In genomic region chr2:148645925-148646559, GRCh38 we compare ENCODE assay signal across 8 cellular contexts. TPM values are rescaled to one million over a fixed set of nuclear protein-coding genes. Genes with fewer than 3 reads are reported as not detected.
DNase-seq lines count a peak whose midpoint lies in the region; ATAC-seq and TF ChIP-seq lines count a peak whose summit lies in the region.

No MANE protein-coding gene starts in this region.

- H3K79me2 ChIP-seq in fibroblast of lung (ENCODE audit: control insufficient read depth, insufficient read depth, low read length) = peaks cover 57% of the 10 kb centered on the region

- peaks cover 10% of the 10 kb centered on the region for H3K27me3 ChIP-seq in NT2/D1 (ENCODE audit: insufficient read depth, insufficient read length)
- H3K27me3 ChIP-seq in fibroblast of lung (ENCODE audit: control insufficient read depth, insufficient read depth, low read length) = peaks cover 4% of the 10 kb centered on the region
- H3K27me3 ChIP-seq in subcutaneous abdominal adipose tissue (ENCODE audit: control insufficient read depth in 5 of 5, insufficient read depth in 4 of 5, low read length in 5 of 5) = no peaks in the 10 kb centered on the region

- H3K36me3 ChIP-seq in NT2/D1 (ENCODE audit: insufficient read depth, insufficient read length, low read length) = peaks cover 3% of the 10 kb centered on the region
- H3K36me3 ChIP-seq in fibroblast of lung (ENCODE audit: control insufficient read depth, insufficient read depth, low read length) = no peaks in the 10 kb centered on the region
- no peaks in the 10 kb centered on the region for H3K36me3 ChIP-seq in subcutaneous abdominal adipose tissue (ENCODE audit: control insufficient read depth in 5 of 5, insufficient read depth in 5 of 5, low read length in 5 of 5)

- H3K4me1 ChIP-seq in NT2/D1 (ENCODE audit: insufficient read depth, insufficient read length) = peaks cover 3% of the 10 kb centered on the region
- H3K4me1 ChIP-seq in fibroblast of lung (ENCODE audit: control insufficient read depth, extremely low read depth, insufficient read depth, low read length) = peaks cover 3% of the 10 kb centered on the region
- peaks cover 5 to 29% (median 21%) of the 10 kb centered on the region in 5 donors for H3K4me1 ChIP-seq in subcutaneous abdominal adipose tissue (ENCODE audit: control insufficient read depth in 5 of 5, insufficient read depth in 5 of 5, low read length in 5 of 5)

- peaks cover 10% of the 10 kb centered on the region for H3K36me3 Mint-ChIP-seq in activated T-helper 1 cell treated with anti-CD3 and anti-CD28 coated beads, Interleukin-12 subunit alpha, Interleukin-12 subunit beta, Interleukin-2, Interleukin-4 antibody, amounts not matched to agents 30 ng/mL and 10 ng/mL and 1 ng/mL, durations not matched to agents 14 hours and 24 hours and 36 hours (ENCODE audit: low read depth)
- H3K36me3 Mint-ChIP-seq in nephron (ENCODE audit: low read depth) = peaks cover 12% of the 10 kb centered on the region

- H3K9me3 Mint-ChIP-seq in activated T-helper 1 cell treated with anti-CD3 and anti-CD28 coated beads, Interleukin-12 subunit alpha, Interleukin-12 subunit beta, Interleukin-2, Interleukin-4 antibody, amounts not matched to agents 30 ng/mL and 10 ng/mL and 1 ng/mL, durations not matched to agents 14 hours and 24 hours and 36 hours = no peaks in the 10 kb centered on the region
- no peaks in the 10 kb centered on the region for H3K9me3 Mint-ChIP-seq in nephron

- peak overlapping the region; percentile 93 for H3K4me3 Mint-ChIP-seq in activated T-helper 1 cell treated with anti-CD3 and anti-CD28 coated beads, Interleukin-12 subunit alpha, Interleukin-12 subunit beta, Interleukin-2, Interleukin-4 antibody, amounts not matched to agents 30 ng/mL and 10 ng/mL and 1 ng/mL, durations not matched to agents 14 hours and 24 hours and 36 hours
- H3K4me3 Mint-ChIP-seq in nephron = peak overlapping the region; percentile 91 to 95 (median 92)

- H3K27ac ChIP-seq in fibroblast of lung (ENCODE audit: insufficient read depth, low read length) = peak overlapping the region; percentile 91
- peak overlapping the region; percentile 89 for H3K27ac ChIP-seq in subcutaneous abdominal adipose tissue (ENCODE audit: low read depth, low read length)

- H3K9me3 ChIP-seq in NT2/D1 (ENCODE audit: insufficient read depth, low read length) (no peaks in the 10 kb centered on the region), fibroblast of lung (ENCODE audit: control insufficient read depth, insufficient read depth, low read depth, low read length) (no peaks in the 10 kb centered on the region), subcutaneous abdominal adipose tissue (ENCODE audit: control insufficient read depth in 5 of 5, low read length in 5 of 5) (no peaks in the 10 kb centered on the region)

- H4K20me1 ChIP-seq in fibroblast of lung (ENCODE audit: control insufficient read depth, extremely low read depth, insufficient read depth, low read length) = peaks cover 3% of the 10 kb centered on the region

- H3K4me1 Mint-ChIP-seq in activated T-helper 1 cell treated with anti-CD3 and anti-CD28 coated beads, Interleukin-12 subunit alpha, Interleukin-12 subunit beta, Interleukin-2, Interleukin-4 antibody, amounts not matched to agents 30 ng/mL and 10 ng/mL and 1 ng/mL, durations not matched to agents 14 hours and 24 hours and 36 hours (ENCODE audit: low read depth) = peaks cover 40% of the 10 kb centered on the region
- peaks cover 28% of the 10 kb centered on the region for H3K4me1 Mint-ChIP-seq in nephron

- intact Hi-C loops in activated T-helper 1 cell treated with anti-CD3 and anti-CD28 coated beads, Interleukin-12 subunit alpha, Interleukin-12 subunit beta, Interleukin-2, Interleukin-4 antibody, amounts not matched to agents 30 ng/mL and 10 ng/mL and 1 ng/mL, durations not matched to agents 14 hours and 24 hours and 36 hours (cut with micrococcal nuclease) = loop anchor here (1.0 to 10.0 kb wide), 10 partner anchors 13 to 1351 kb away; partner anchors contain the start of genes KIF5C and ORC4

- peak overlapping the region; percentile 71 for H3K4me3 ChIP-seq in NT2/D1 (ENCODE audit: insufficient read length, low read depth)
- H3K4me3 ChIP-seq in fibroblast of lung (replicated peaks in 1 of 4; ENCODE audit: control extremely low read depth in 1 of 4, insufficient read depth in 1 of 4, low read depth in 3 of 4, low read length in 4 of 4) = peak overlapping the region; percentile 96 to 98 (median 96)
- H3K4me3 ChIP-seq in subcutaneous abdominal adipose tissue (ENCODE audit: low read depth in 1 of 5, low read length in 5 of 5) = peak overlapping the region; percentile 85 to 98 (median 93)

- H3K27me3 Mint-ChIP-seq in activated T-helper 1 cell treated with anti-CD3 and anti-CD28 coated beads, Interleukin-12 subunit alpha, Interleukin-12 subunit beta, Interleukin-2, Interleukin-4 antibody, amounts not matched to agents 30 ng/mL and 10 ng/mL and 1 ng/mL, durations not matched to agents 14 hours and 24 hours and 36 hours (ENCODE audit: insufficient read depth) = peaks cover 5% of the 10 kb centered on the region
- peaks cover 16% of the 10 kb centered on the region for H3K27me3 Mint-ChIP-seq in nephron (ENCODE audit: low read depth)

- peak overlapping the region; percentile 92 for H3K27ac Mint-ChIP-seq in activated T-helper 1 cell treated with anti-CD3 and anti-CD28 coated beads, Interleukin-12 subunit alpha, Interleukin-12 subunit beta, Interleukin-2, Interleukin-4 antibody, amounts not matched to agents 30 ng/mL and 10 ng/mL and 1 ng/mL, durations not matched to agents 14 hours and 24 hours and 36 hours
- peak overlapping the region; percentile 90 to 98 (median 95) for H3K27ac Mint-ChIP-seq in nephron

- in situ Hi-C loops in Caki2 (cut with HindIII; ENCODE audit: low pct_unique_long_range_greater_than_20kb, low sequenced_read_pairs) = no loop called here

- peak overlapping the region; percentile 85 for H3K4me2 ChIP-seq in fibroblast of lung (ENCODE audit: extremely low read depth, insufficient read depth, low read length)

- TF ChIP-seq CTCF in fibroblast of lung (conservative IDR thresholded peaks at IDR 0.05 in 1 of 2, IDR thresholded peaks at IDR 0.05 in 1 of 2; ENCODE audit: low read depth in 1 of 2, low read length in 2 of 2) (no peak), nephron (IDR thresholded peaks at IDR 0.05; ENCODE audit: unreplicated experiment in 3 of 3) (no peak)

- ATAC-seq in GM21360 (IDR thresholded peaks at IDR 0.05; ENCODE audit: unreplicated experiment) = peak; percentile 31

- H3K9ac ChIP-seq in NT2/D1 (ENCODE audit: insufficient read length, low read depth) = peak overlapping the region; percentile 77
- peak overlapping the region; percentile 89 for H3K9ac ChIP-seq in fibroblast of lung (ENCODE audit: insufficient read depth, low read length)
- H3K9ac ChIP-seq in subcutaneous abdominal adipose tissue (ENCODE audit: low read length in 5 of 5) = peak overlapping the region in 4 of 5 donors; percentile 85 to 88 (median 88)

- DNase-seq in Caki2 (ENCODE audit: low read depth) (peak; percentile 86), HS-27A (ENCODE audit: low read depth) (peak; percentile 51), NT2/D1 (ENCODE audit: low read depth, low spot score) (no peak), fibroblast of lung (ENCODE audit: low read depth in 2 of 2) (peak; percentile 89 to 92)
- peak; percentile 67 for DNase-seq in activated T-helper 1 cell treated with anti-CD3 and anti-CD28 coated beads, Interleukin-12 subunit alpha, Interleukin-12 subunit beta, Interleukin-2, Interleukin-4 antibody, amounts not matched to agents 30 ng/mL and 10 ng/mL and 1 ng/mL, durations not matched to agents 14 hours and 24 hours and 36 hours (ENCODE audit: low spot score)

- no peak overlapping the region for H2AFZ ChIP-seq in fibroblast of lung (ENCODE audit: low read length)

RNA-seq across cellular contexts. Expression of gene EPC2, which starts 1.5 kb away (rescaled TPM):
- total RNA-seq in Caki2 (2014; rRNA removed; shearing (Covaris generic); ENCODE audit: low replicate concordance) = 2.0 and 6.6 TPM in 2 replicates
- total RNA-seq in activated T-helper 1 cell treated with anti-CD3 and anti-CD28 coated beads, Interleukin-12 subunit alpha, Interleukin-12 subunit beta, Interleukin-2, Interleukin-4 antibody, amounts not matched to agents 30 ng/mL and 10 ng/mL and 1 ng/mL, durations not matched to agents 14 hours and 24 hours and 36 hours = 36.2 and 36.9 TPM in 2 replicates
- total RNA-seq in fibroblast of lung = 20.5 and 22.8 TPM in 2 replicates
- 19.6 TPM in 2 replicates for polyA plus RNA-seq in fibroblast of lung
- polyA plus RNA-seq in fibroblast of lung (2012) = 12.3 and 14.9 TPM in 2 replicates
- 4.9 TPM in 2 replicates for polyA minus RNA-seq in fibroblast of lung (ENCODE audit: low replicate concordance)
